Comparison of ENCODE assay signal across 14 cellular contexts in the genomic region with DNA sequence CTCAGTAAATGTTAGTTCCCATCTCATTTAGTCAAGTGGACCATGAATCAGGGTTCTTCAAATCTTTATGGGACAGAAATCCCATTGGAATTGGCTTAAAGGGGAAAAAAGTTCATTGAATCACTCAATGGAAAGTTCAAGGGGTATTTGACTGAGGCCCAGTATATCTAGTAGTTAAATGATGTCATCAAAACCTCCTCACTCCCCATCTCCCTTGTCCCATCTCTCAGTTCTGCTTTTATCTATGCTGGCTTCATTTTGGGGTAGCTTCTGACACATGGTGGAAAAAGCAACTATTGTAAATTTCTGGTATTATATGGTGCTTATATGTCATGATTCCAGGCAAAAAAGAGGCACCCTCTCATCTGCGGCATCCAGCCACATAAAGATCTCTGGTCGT. TPM values are rescaled to one million over a fixed set of nuclear protein-coding genes. Genes with fewer than 3 reads are reported as not detected.
DNase-seq lines count a peak whose midpoint lies in the region; ATAC-seq, FAIRE-seq and TF ChIP-seq lines count a peak whose summit lies in the region.
"Had no signal": no experiment of that assay in that cellular context is flagged by ENCODE, and none has a peak within 500 bp of the region (broad histone marks: within the 10 kb centered on the region; RNA-seq: fewer than 3 reads in every experiment).

No MANE protein-coding gene starts in this region.

- in situ Hi-C loops in HepG2 (cut with HindIII; ENCODE audit: extremely low pct_ligation_motif_present, low pct_unique_long_range_greater_than_20kb) = no loop called here
- in situ Hi-C loops in KBM-7 (cut with MboI; ENCODE audit: low pct_unique_long_range_greater_than_20kb, low sequenced_read_pairs) = no loop called here

- H3K36me3 ChIP-seq in HepG2 (replicated peaks in 1 of 2; ENCODE audit: control insufficient read depth in 1 of 2, insufficient read depth in 2 of 2, low read length in 2 of 2) (no peaks in the 10 kb centered on the region), right lobe of liver (no peaks in the 10 kb centered on the region), prostate gland (no peaks in the 10 kb centered on the region), spleen (no peaks in the 10 kb centered on the region)
- H3K36me3 ChIP-seq: brain microvascular endothelial cell, upper lobe of right lung had no signal

- no peak overlapping the region for H3K27ac Mint-ChIP-seq in activated CD8-positive, alpha-beta T cell treated with anti-CD3 and anti-CD28 coated beads, Interleukin-2, amount 10 ng/mL, durations not matched to agents 7 days and 5 days
- H3K27ac Mint-ChIP-seq: GM23338 had no signal

- H3K27me3 ChIP-seq in HepG2 (ENCODE audit: control insufficient read depth in 1 of 2, insufficient read depth in 2 of 2, low read length in 2 of 2) (no peaks in the 10 kb centered on the region), right lobe of liver (no peaks in the 10 kb centered on the region), prostate gland (replicated peaks; ENCODE audit: insufficient read depth) (no peaks in the 10 kb centered on the region), spleen (replicated peaks in 1 of 7) (no peaks in the 10 kb centered on the region)
- H3K27me3 ChIP-seq: brain microvascular endothelial cell, upper lobe of right lung had no signal

- no peak for DNase-seq in HepG2 (ENCODE audit: low spot score)
- no peak for DNase-seq in right lobe of liver
- DNase-seq in activated CD8-positive, alpha-beta T cell treated with anti-CD3 and anti-CD28 coated beads, Interleukin-2, amount 10 ng/mL, durations not matched to agents 7 days and 5 days = no peak
- DNase-seq in prostate gland (ENCODE audit: low spot score) = no peak
- DNase-seq in spleen = no peak
- no peak for DNase-seq in KBM-7
- DNase-seq: brain microvascular endothelial cell, right cardiac atrium, upper lobe of right lung had no signal

- H3K27ac ChIP-seq in HepG2 (ENCODE audit: extremely low read length, insufficient read depth, low read length) (no peak overlapping the region), right lobe of liver (no peak overlapping the region), prostate gland (no peak overlapping the region), spleen (no peak overlapping the region)
- H3K27ac ChIP-seq: brain microvascular endothelial cell, epithelial cell of prostate, KMS-11, upper lobe of right lung had no signal

- H3K27me3 Mint-ChIP-seq in activated CD8-positive, alpha-beta T cell treated with anti-CD3 and anti-CD28 coated beads, Interleukin-2, amount 10 ng/mL, durations not matched to agents 7 days and 5 days (ENCODE audit: low read depth) = no peaks in the 10 kb centered on the region

- H3K4me1 ChIP-seq in HepG2 (ENCODE audit: insufficient read depth, low read length) = peaks cover 28% of the 10 kb centered on the region
- no peaks in the 10 kb centered on the region for H3K4me1 ChIP-seq in right lobe of liver
- no peaks in the 10 kb centered on the region for H3K4me1 ChIP-seq in prostate gland (replicated peaks)
- H3K4me1 ChIP-seq in spleen = peaks cover 0 to 26% (median 0%) of the 10 kb centered on the region in 6 donors

- no peak for TF ChIP-seq CTCF in HepG2 (CRISPR knock-in tag; IDR thresholded peaks at IDR 0.05)
- no peak for TF ChIP-seq CTCF in right lobe of liver (IDR thresholded peaks at IDR 0.05)
- no peak for TF ChIP-seq CTCF in prostate gland (IDR thresholded peaks at IDR 0.05)
- no peak for TF ChIP-seq CTCF in spleen (IDR thresholded peaks at IDR 0.05 in 8 of 11, conservative IDR thresholded peaks at IDR 0.05 in 3 of 11)

- no peak overlapping the region for H3K4me3 Mint-ChIP-seq in activated CD8-positive, alpha-beta T cell treated with anti-CD3 and anti-CD28 coated beads, Interleukin-2, amount 10 ng/mL, durations not matched to agents 7 days and 5 days
- H3K4me3 Mint-ChIP-seq: GM23338 had no signal

- TF ChIP-seq POLR2A in HepG2 (IDR thresholded peaks at IDR 0.05; ENCODE audit: insufficient read depth in 1 of 2, low read depth in 2 of 2, low read length in 2 of 2) (no peak), right lobe of liver (IDR thresholded peaks at IDR 0.05) (no peak), prostate gland (IDR thresholded peaks at IDR 0.05) (no peak), spleen (IDR thresholded peaks at IDR 0.05) (no peak)

- no peaks in the 10 kb centered on the region for H3K9me3 Mint-ChIP-seq in activated CD8-positive, alpha-beta T cell treated with anti-CD3 and anti-CD28 coated beads, Interleukin-2, amount 10 ng/mL, durations not matched to agents 7 days and 5 days (ENCODE audit: insufficient read depth)
- H3K9me3 Mint-ChIP-seq: GM23338 had no signal

- 100% methylated on average over 2 of the region's 2 CpGs for WGBS in HepG2 (ENCODE audit: low lambda C conversion rate)
- 60% methylated on average over 1 of the region's 2 CpGs for WGBS in right lobe of liver (ENCODE audit: insufficient coverage, low coverage, low lambda C conversion rate, missing lambda C conversion rate)
- WGBS in prostate gland = 92% methylated on average over 2 of the region's 2 CpGs
- 89 to 96% (median 93%) methylated on average over 2 of the region's 2 CpGs for WGBS in spleen, 5 donors

- no peak for FAIRE-seq in HepG2 (lab: Jason Lieb, UNC)

- no peaks in the 10 kb centered on the region for H3K36me3 Mint-ChIP-seq in activated CD8-positive, alpha-beta T cell treated with anti-CD3 and anti-CD28 coated beads, Interleukin-2, amount 10 ng/mL, durations not matched to agents 7 days and 5 days (ENCODE audit: low read depth)

- H3K9me3 ChIP-seq in HepG2 (ENCODE audit: low read length) (no peaks in the 10 kb centered on the region), right lobe of liver (no peaks in the 10 kb centered on the region), prostate gland (no peaks in the 10 kb centered on the region), spleen (no peaks in the 10 kb centered on the region)
- H3K9me3 ChIP-seq: upper lobe of right lung had no signal

- peaks cover 3% of the 10 kb centered on the region; the same call in 1 of the 2 replicates for H4K20me1 ChIP-seq in HepG2 (ENCODE audit: insufficient read depth, low read length)

- H3K4me2 ChIP-seq in HepG2 (ENCODE audit: low read depth, low read length) = no peak overlapping the region
- H3K4me2 ChIP-seq: GM23338, KMS-11 had no signal

- TF ChIP-seq EP300 in HepG2 (IDR thresholded peaks at IDR 0.05; ENCODE audit: low read depth in 2 of 2, low read length in 2 of 2) (no peak), HepG2 (CRISPR knock-in tag; IDR thresholded peaks at IDR 0.05; ENCODE audit: borderline replicate concordance) (no peak)

- no peak for TF ChIP-seq RAD21 in HepG2 (CRISPR knock-in tag; IDR thresholded peaks at IDR 0.05)

- BruUV-seq in HepG2 (replicated peaks; lab: Mats Ljungman, UMichigan) = no TSS peak

- peaks cover 36% of the 10 kb centered on the region for H3K79me2 ChIP-seq in HepG2 (ENCODE audit: insufficient read depth, low read length)

- H2AFZ ChIP-seq in HepG2 (ENCODE audit: low read length) = no peak overlapping the region
- H2AFZ ChIP-seq: GM23338 had no signal

- H3K4me1 Mint-ChIP-seq in activated CD8-positive, alpha-beta T cell treated with anti-CD3 and anti-CD28 coated beads, Interleukin-2, amount 10 ng/mL, durations not matched to agents 7 days and 5 days (ENCODE audit: low read depth) = no peaks in the 10 kb centered on the region

- no peak overlapping the region for H3K4me3 ChIP-seq in HepG2 (replicated peaks in 1 of 3; ENCODE audit: insufficient read depth in 1 of 3, low read depth in 2 of 3, low read length in 3 of 3)
- no peak overlapping the region for H3K4me3 ChIP-seq in right lobe of liver
- no peak overlapping the region for H3K4me3 ChIP-seq in prostate gland
- H3K4me3 ChIP-seq in spleen = no peak overlapping the region
- H3K4me3 ChIP-seq: GM23338, upper lobe of right lung had no signal

- intact Hi-C loops in HepG2 (cut with micrococcal nuclease; ENCODE audit: unreplicated experiment) (no loop called here), right lobe of liver (cut with DNase I) (no loop called here), prostate gland (cut with DNase I) (no loop called here), spleen (cut with DNase I; ENCODE audit: low total_unique reads) (no loop called here)

- ATAC-seq in HepG2 (no peak), right lobe of liver (no peak), GM21825 (IDR thresholded peaks at IDR 0.05; ENCODE audit: unreplicated experiment) (peak; percentile 78), HG03196 (IDR thresholded peaks at IDR 0.05; ENCODE audit: unreplicated experiment) (peak; percentile 69)
- no peak for ATAC-seq in activated CD8-positive, alpha-beta T cell treated with anti-CD3 and anti-CD28 coated beads, Interleukin-2, amount 10 ng/mL, durations not matched to agents 7 days and 5 days
- ATAC-seq: GM23338, right cardiac atrium, upper lobe of right lung had no signal

- POLR2A ChIA-PET in HepG2 (lab: Yijun Ruan, JAX) = no interaction called here
- POLR2A ChIA-PET in activated CD8-positive, alpha-beta T cell treated with anti-CD3 and anti-CD28 coated beads, Interleukin-2, amount 10 ng/mL, durations not matched to agents 7 days and 5 days (lab: Charles Lee) = no interaction called here

- CTCF ChIA-PET in HepG2 (lab: Yijun Ruan, JAX; ENCODE audit: low intra/inter-chr PET ratio, low total read pairs) = no interaction called here
- CTCF ChIA-PET in activated CD8-positive, alpha-beta T cell treated with anti-CD3 and anti-CD28 coated beads, Interleukin-2, amount 10 ng/mL, durations not matched to agents 7 days and 5 days (lab: Charles Lee) = no interaction called here

- H3K9ac ChIP-seq in HepG2 (ENCODE audit: insufficient read depth, low read depth, low read length) = no peak overlapping the region
- H3K9ac ChIP-seq: KMS-11 had no signal

RNA-seq across cellular contexts. Expression of a gene that starts 51.9 kb away (rescaled TPM):
- total RNA-seq in HepG2 (2016; rRNA removed; fragmentation: Illumina TruSeq; extraction: Trizol) (24.5 and 31.2 TPM in 2 replicates), right lobe of liver (10 to 100 TPM; 17.2 to 43.6 (median 25.3) TPM), prostate gland (10 to 100 TPM; 35.4 to 58.3 TPM), spleen (10 to 100 TPM; 27.1 to 76.1 (median 37.5) TPM)
- total RNA-seq in HepG2 (2016; cell fraction: cytosol; rRNA removed; fragmentation: Illumina TruSeq; extraction: Trizol; ENCODE audit: low read depth) = 2.9 and 3.1 TPM in 2 replicates
- 25.6 and 31.0 TPM in 2 replicates for total RNA-seq in HepG2 (2016; cell fraction: insoluble cytoplasmic fraction; rRNA removed; fragmentation: Illumina TruSeq; extraction: Trizol)
- total RNA-seq in HepG2 (2016; cell fraction: membrane; rRNA removed; fragmentation: Illumina TruSeq; extraction: Trizol) = 7.0 and 8.7 TPM in 2 replicates
- total RNA-seq in HepG2 (2016; cell fraction: nucleus; rRNA removed; fragmentation: Illumina TruSeq; extraction: Trizol) = 50.3 and 52.6 TPM in 2 replicates
- polyA plus RNA-seq in HepG2 (2011; rRNA removed) (6.8 and 10.9 TPM in 2 replicates), spleen (10 to 100 TPM in 1 of 3 donors, 1 to 10 TPM in 2; 8.3 to 10.7 (median 9.7) TPM)
- 4.0 and 9.7 TPM in 2 replicates for polyA plus RNA-seq in HepG2 (2011; cell fraction: cytosol; rRNA removed)
- polyA plus RNA-seq in HepG2 (2011; cell fraction: nucleus; rRNA removed) = 9.9 and 23.8 TPM in 2 replicates
- 20.7 and 21.6 TPM in 2 replicates for polyA plus RNA-seq in HepG2 (2012)
- polyA plus RNA-seq in HepG2 (2016; cell fraction: cytosol; fragmentation: Illumina TruSeq; extraction: Trizol; ENCODE audit: low read depth) = 0.61 and 0.62 TPM in 2 replicates
- 20.3 and 24.6 TPM in 2 replicates for polyA plus RNA-seq in HepG2 (2016; cell fraction: insoluble cytoplasmic fraction; fragmentation: Illumina TruSeq; extraction: Trizol; ENCODE audit: low read depth)
- 0.97 and 1.4 TPM in 2 replicates for polyA plus RNA-seq in HepG2 (2016; cell fraction: membrane; fragmentation: Illumina TruSeq; extraction: Trizol; ENCODE audit: low read depth)
- 29.5 and 31.8 TPM in 2 replicates for polyA plus RNA-seq in HepG2 (2016; cell fraction: nucleus; fragmentation: Illumina TruSeq; extraction: Trizol; ENCODE audit: insufficient read depth, low read depth)
- polyA minus RNA-seq in HepG2 (2011; rRNA and poly(A)+ RNA removed; ENCODE audit: low replicate concordance) = 12.6 and 17.7 TPM in 2 replicates
- 12.2 and 17.8 TPM in 2 replicates for polyA minus RNA-seq in HepG2 (2011; cell fraction: cytosol; rRNA and poly(A)+ RNA removed)
- 106 and 124 TPM in 2 replicates for polyA minus RNA-seq in HepG2 (2011; cell fraction: nucleus; rRNA and poly(A)+ RNA removed)
- total RNA-seq in activated CD8-positive, alpha-beta T cell treated with anti-CD3 and anti-CD28 coated beads, Interleukin-2, amount 10 ng/mL, durations not matched to agents 7 days and 5 days = 10 to 100 TPM; 20.4 to 24.9 TPM

Comparison
In these comparisons a context has a peak if more than half of its experiments do, and no peak if none do; other contexts are left out.
1. ATAC-seq: peak in GM21825 (single experiment) and HG03196 (single experiment); none in HepG2 (single experiment), right lobe of liver (0 of 4) and activated CD8-positive, alpha-beta T cell treated with anti-CD3 and anti-CD28 coated beads, Interleukin-2, amount 10 ng/mL, durations not matched to agents 7 days and 5 days (single experiment).